In genomic region chr2:6657872-6658271, GRCh38 we compare ENCODE assay signal across 16 cellular contexts.
A peak's percentile ranks its signal among the peaks of the same experiment; 100 is the strongest.
DNase-seq lines count a peak whose midpoint lies in the region; ATAC-seq and TF ChIP-seq lines count a peak whose summit lies in the region.
"Had no signal": no experiment of that assay in that cellular context is flagged by ENCODE, and none has a peak within 500 bp of the region (broad histone marks: within the 10 kb centered on the region; RNA-seq: fewer than 3 reads in every experiment).

No MANE protein-coding gene starts in this region.

- TF ChIP-seq CTCF in suprapubic skin (IDR thresholded peaks at IDR 0.05), result no peak

- H3K27ac ChIP-seq in suprapubic skin, result no peak overlapping the region
- H3K27ac ChIP-seq: BLaER1 treated with 17β-estradiol and CSF1 and Interleukin-3, amounts not matched to agents 10 nM and 100 nM; lower lobe of right lung; neutrophil; skin epidermis had no signal

- 64% methylated on average over 5 of the region's 5 CpGs for WGBS in suprapubic skin

- ATAC-seq in GM18873 (IDR thresholded peaks at IDR 0.05; ENCODE audit: low FRiP score, unreplicated experiment) (peak; percentile 93), GM21423 (IDR thresholded peaks at IDR 0.05; ENCODE audit: unreplicated experiment) (peak; percentile 100), HG03095 (IDR thresholded peaks at IDR 0.05; ENCODE audit: unreplicated experiment) (peak; percentile 68), GM21526 (IDR thresholded peaks at IDR 0.05; ENCODE audit: low FRiP score, unreplicated experiment) (no peak)
- ATAC-seq: lower lobe of right lung had no signal

- no peaks in the 10 kb centered on the region for H3K27me3 ChIP-seq in suprapubic skin
- H3K27me3 ChIP-seq: BLaER1 treated with 17β-estradiol and CSF1 and Interleukin-3, amounts not matched to agents 10 nM and 100 nM; neutrophil had no signal

- TF ChIP-seq POLR2A in suprapubic skin (IDR thresholded peaks at IDR 0.05), result no peak

- H3K4me3 ChIP-seq in suprapubic skin, result no peak overlapping the region
- H3K4me3 ChIP-seq: BLaER1 treated with 17β-estradiol and CSF1 and Interleukin-3, amounts not matched to agents 10 nM and 100 nM; lower lobe of right lung; skin epidermis had no signal

- no peak for TF ChIP-seq EP300 in suprapubic skin (IDR thresholded peaks at IDR 0.05)

- no peaks in the 10 kb centered on the region for H3K36me3 ChIP-seq in suprapubic skin
- H3K36me3 ChIP-seq: BLaER1 treated with 17β-estradiol and CSF1 and Interleukin-3, amounts not matched to agents 10 nM and 100 nM; lower lobe of right lung; neutrophil had no signal

- no peaks in the 10 kb centered on the region for H3K9me3 ChIP-seq in suprapubic skin
- H3K9me3 ChIP-seq: BLaER1 treated with 17β-estradiol and CSF1 and Interleukin-3, amounts not matched to agents 10 nM and 100 nM; lower lobe of right lung; neutrophil had no signal

- DNase-seq in T1000 (lab: John Stamatoyannopoulos, UW) (peak; percentile 3), DMS153 treated with DMSO at 0.1 percent for 48 hours (lab: John Stamatoyannopoulos, UW; ENCODE audit: unreplicated experiment) (no peak), suprapubic skin (ENCODE audit: low spot score in 2 of 2) (no peak)
- no peak for DNase-seq in activated CD8-positive, alpha-beta memory T cell treated with anti-CD3 and anti-CD28 coated beads, Interleukin-2, amount 50 U/mL, for 48 hours
- DNase-seq: activated CD8-positive, alpha-beta memory T cell treated with anti-CD3 and anti-CD28 coated beads, Interleukin-2, amount 50 U/mL, for 4 hours; lower lobe of right lung; NCI-H146; NCI-H774; substantia nigra had no signal

- H3K4me1 ChIP-seq in suprapubic skin, result no peaks in the 10 kb centered on the region
- H3K4me1 ChIP-seq: BLaER1 treated with 17β-estradiol and CSF1 and Interleukin-3, amounts not matched to agents 10 nM and 100 nM; lower lobe of right lung had no signal
